In the genomic region with DNA sequence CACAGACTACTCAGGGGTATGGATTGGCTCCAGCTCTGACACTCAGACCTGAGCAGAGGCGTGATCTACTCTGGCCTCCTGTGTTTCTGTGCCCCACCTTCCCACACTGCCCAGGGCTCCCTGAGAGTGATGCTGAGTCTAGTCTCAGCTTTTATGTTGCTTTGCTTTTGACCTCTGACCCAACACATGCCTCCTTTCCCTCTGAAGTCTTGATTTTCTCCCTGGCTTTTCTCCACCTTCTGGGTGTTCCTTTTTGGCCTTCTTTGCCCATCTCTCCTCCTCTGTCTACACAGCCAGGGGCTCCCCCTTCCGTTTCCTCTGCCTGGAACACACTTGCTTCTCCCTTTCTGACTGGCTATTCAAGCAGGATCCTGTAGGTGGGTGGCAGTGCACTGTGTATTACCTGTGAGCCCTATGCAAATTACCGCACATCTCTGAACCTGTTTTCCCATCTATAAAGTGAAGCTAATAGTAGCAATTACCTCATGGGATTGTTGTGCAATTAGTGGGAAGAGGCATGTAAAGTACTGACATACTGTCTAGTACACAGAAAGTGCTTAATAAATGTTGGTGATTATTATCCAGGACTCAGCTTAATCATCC, we compare ENCODE assay signal across 10 cellular contexts. TPM values are rescaled to one million over a fixed set of nuclear protein-coding genes. Genes with fewer than 3 reads are reported as not detected.
DNase-seq lines count a peak whose midpoint lies in the region; ATAC-seq and TF ChIP-seq lines count a peak whose summit lies in the region.
"Had no signal": no experiment of that assay in that cellular context is flagged by ENCODE, and none has a peak within 500 bp of the region (broad histone marks: within the 10 kb centered on the region; RNA-seq: fewer than 3 reads in every experiment).

No MANE protein-coding gene starts in this region.

- H4K20me1 ChIP-seq in SK-N-SH (ENCODE audit: insufficient read depth) = no peaks in the 10 kb centered on the region

- H3K79me2 ChIP-seq in SK-N-SH (ENCODE audit: insufficient read depth) = peaks cover 46% of the 10 kb centered on the region; the same call in 1 of the 2 replicates

- no peak for TF ChIP-seq RAD21 in SK-N-SH (IDR thresholded peaks at IDR 0.05; ENCODE audit: low read length)

- no peak for TF ChIP-seq POLR2A in esophagus squamous epithelium (IDR thresholded peaks at IDR 0.05)
- TF ChIP-seq POLR2A in spleen (IDR thresholded peaks at IDR 0.05) = no peak

- no peaks in the 10 kb centered on the region for H3K27me3 ChIP-seq in SK-N-SH (ENCODE audit: insufficient read depth)
- no peaks in the 10 kb centered on the region for H3K27me3 ChIP-seq in RWPE2 (ENCODE audit: insufficient read depth, poor library complexity, severe bottlenecking)
- H3K27me3 ChIP-seq in esophagus squamous epithelium = no peaks in the 10 kb centered on the region
- no peaks in the 10 kb centered on the region for H3K27me3 ChIP-seq in spleen (replicated peaks in 1 of 7)

- no peaks in the 10 kb centered on the region for H3K9me2 ChIP-seq in SK-N-SH

- H3K4me1 ChIP-seq in SK-N-SH (ENCODE audit: control insufficient read depth in 1 of 2, insufficient read depth in 2 of 2, low read depth in 1 of 2, low read length in 1 of 2) (peaks cover 13 to 18% of the 10 kb centered on the region in 2 experiments; a peak in 3 of 4 replicates), RWPE2 (ENCODE audit: insufficient read depth, poor library complexity, severe bottlenecking) (peaks cover 24% of the 10 kb centered on the region), esophagus squamous epithelium (peaks cover 23 to 45% (median 43%) of the 10 kb centered on the region in 3 donors), spleen (peaks cover 18 to 43% (median 33%) of the 10 kb centered on the region in 6 donors)

- H3K4me3 ChIP-seq in SK-N-SH (ENCODE audit: low read depth in 2 of 2, low read length in 1 of 2) = no peak overlapping the region
- no peak overlapping the region for H3K4me3 ChIP-seq in RWPE2 (ENCODE audit: severe bottlenecking)
- H3K4me3 ChIP-seq in esophagus squamous epithelium = no peak overlapping the region
- H3K4me3 ChIP-seq in spleen = no peak overlapping the region

- H3F3A ChIP-seq in SK-N-SH (replicated peaks; ENCODE audit: insufficient read depth) = peaks cover 17% of the 10 kb centered on the region

- H3K9me3 ChIP-seq in SK-N-SH = no peaks in the 10 kb centered on the region
- no peaks in the 10 kb centered on the region for H3K9me3 ChIP-seq in RWPE2 (ENCODE audit: severe bottlenecking)
- H3K9me3 ChIP-seq in esophagus squamous epithelium = no peaks in the 10 kb centered on the region
- H3K9me3 ChIP-seq in spleen = no peaks in the 10 kb centered on the region

- 89% methylated on average over 3 of the region's 3 CpGs for WGBS in SK-N-SH (ENCODE audit: low lambda C conversion rate)
- 21 to 30% methylated on average over 3 of the region's 3 CpGs for WGBS in esophagus squamous epithelium, 2 donors
- WGBS in spleen, 5 donors = 71 to 88% (median 75%) methylated on average over 3 of the region's 3 CpGs

- POLR2A ChIA-PET in SK-N-SH (lab: Yijun Ruan, JAX) = interaction anchor here (1.4 kb wide), 1 partner anchor 34 kb away, joined by 4 read pairs; no protein-coding TSS in a partner anchor

- peaks cover 0 to 3% of the 10 kb centered on the region in 2 experiments for H3K36me3 ChIP-seq in SK-N-SH (replicated peaks in 1 of 2; ENCODE audit: control insufficient read depth in 1 of 2, insufficient read depth in 2 of 2, low read length in 1 of 2)
- H3K36me3 ChIP-seq in RWPE2 (ENCODE audit: low read depth) = no peaks in the 10 kb centered on the region
- no peaks in the 10 kb centered on the region for H3K36me3 ChIP-seq in esophagus squamous epithelium
- H3K36me3 ChIP-seq in spleen = no peaks in the 10 kb centered on the region

- DNase-seq in SK-N-SH (no peak), RWPE2 (ENCODE audit: low spot score) (no peak), esophagus squamous epithelium (lab: John Stamatoyannopoulos, UW) (no peak), spleen (no peak), OCI-M1 (lab: John Stamatoyannopoulos, UW) (no peak), Kasumi-1 (lab: John Stamatoyannopoulos, UW) (no peak), HPDE6-E6E7 (ENCODE audit: extremely low spot score) (no peak)

- CTCF ChIA-PET in SK-N-SH (lab: Yijun Ruan, JAX) = interaction anchor here (0.7 to 29.6 kb wide), 21 partner anchors 8 to 434 kb away, joined by 3 to 1559 read pairs (median 4); a partner anchor contains a TSS

- no peak overlapping the region for H2AFZ ChIP-seq in SK-N-SH (ENCODE audit: low read depth)

- peak overlapping the region in 1 of 2 experiments; percentile 85; a peak in 2 of 4 replicates for H3K27ac ChIP-seq in SK-N-SH (ENCODE audit: low read depth in 2 of 2, low read length in 1 of 2)
- H3K27ac ChIP-seq in RWPE2 (ENCODE audit: poor library complexity, severe bottlenecking) = peak overlapping the region; percentile 51
- peak overlapping the region; percentile 67 to 92 (median 78) for H3K27ac ChIP-seq in esophagus squamous epithelium
- peak overlapping the region in 5 of 8 donors; percentile 75 to 85 (median 80) for H3K27ac ChIP-seq in spleen
- H3K27ac ChIP-seq: 22Rv1 had no signal

- no peak for TF ChIP-seq EP300 in SK-N-SH (IDR thresholded peaks at IDR 0.05; ENCODE audit: borderline replicate concordance in 1 of 2, low read depth in 1 of 2, low read length in 1 of 2)

- TF ChIP-seq CTCF in SK-N-SH (IDR thresholded peaks at IDR 0.05) (no peak), RWPE2 (IDR thresholded peaks at IDR 0.05; ENCODE audit: poor library complexity, severe bottlenecking) (no peak), esophagus squamous epithelium (IDR thresholded peaks at IDR 0.05) (no peak), spleen (IDR thresholded peaks at IDR 0.05 in 8 of 11, conservative IDR thresholded peaks at IDR 0.05 in 3 of 11) (no peak)

- ATAC-seq in SK-N-SH treated with all-trans-retinoic acid at 6 μM for 48 hours (no peak), RWPE2 (ENCODE audit: low read depth) (peak; percentile 45)

- intact Hi-C loops in esophagus squamous epithelium (cut with DNase I) = loop anchor here (2.0 kb wide), 1 partner anchor 33 kb away; no protein-coding TSS in a partner anchor
- intact Hi-C loops in spleen (cut with DNase I; ENCODE audit: low total_unique reads) = no loop called here

- no peak overlapping the region for H3K9ac ChIP-seq in SK-N-SH

- H3K4me2 ChIP-seq in SK-N-SH = peak overlapping the region; percentile 64; the same call in 1 of the 2 replicates

TF ChIP-seq in SK-N-SH, 30 proteins besides CTCF, POLR2A, EP300 and RAD21 (continues in another document):
- TF ChIP-seq TAF1 (IDR thresholded peaks at IDR 0.05; ENCODE audit: borderline replicate concordance, low read depth, low read length) = no peak
- TF ChIP-seq, protein P1, sequence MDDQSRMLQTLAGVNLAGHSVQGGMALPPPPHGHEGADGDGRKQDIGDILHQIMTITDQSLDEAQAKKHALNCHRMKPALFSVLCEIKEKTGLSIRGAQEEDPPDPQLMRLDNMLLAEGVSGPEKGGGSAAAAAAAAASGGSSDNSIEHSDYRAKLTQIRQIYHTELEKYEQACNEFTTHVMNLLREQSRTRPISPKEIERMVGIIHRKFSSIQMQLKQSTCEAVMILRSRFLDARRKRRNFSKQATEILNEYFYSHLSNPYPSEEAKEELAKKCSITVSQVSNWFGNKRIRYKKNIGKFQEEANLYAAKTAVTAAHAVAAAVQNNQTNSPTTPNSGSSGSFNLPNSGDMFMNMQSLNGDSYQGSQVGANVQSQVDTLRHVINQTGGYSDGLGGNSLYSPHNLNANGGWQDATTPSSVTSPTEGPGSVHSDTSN (IDR thresholded peaks at IDR 0.05) = no peak

TF ChIP-seq in SK-N-SH treated with all-trans-retinoic acid at 6 μM for 48 hours, 23 proteins besides CTCF, POLR2A, EP300 and RAD21 (continues in another document):
- no peak for TF ChIP-seq RARB (CRISPR knock-in tag; IDR thresholded peaks at IDR 0.05)

RNA-seq across cellular contexts. Expression of a gene that starts 13.7 kb away (rescaled TPM):
- polyA plus RNA-seq in SK-N-SH (2012; rRNA removed) = 15.1 and 16.2 TPM in 2 replicates
- 8.7 and 14.2 TPM in 2 replicates for polyA plus RNA-seq in SK-N-SH (2012; cell fraction: cytosol; rRNA removed)
- polyA plus RNA-seq in SK-N-SH (2012; cell fraction: nucleus; rRNA removed) = 23.2 and 26.8 TPM in 2 replicates
- 1 to 10 TPM in 1 of 4 donors, under 1 TPM in 3; 0.15 to 1.4 (median 0.65) TPM for total RNA-seq in esophagus squamous epithelium
- under 1 TPM; 0.26 to 0.76 (median 0.38) TPM for total RNA-seq in spleen
- polyA plus RNA-seq in spleen = under 1 TPM; 0.11 to 0.17 (median 0.16) TPM

RNA-seq across cellular contexts. Expression of a gene that starts 18.5 kb away (rescaled TPM):
- polyA plus RNA-seq in SK-N-SH (2012; rRNA removed) (726 and 983 TPM in 2 replicates), spleen (10 to 100 TPM; 33.9 to 61.1 (median 39.4) TPM)
- polyA plus RNA-seq in SK-N-SH (2012; cell fraction: cytosol; rRNA removed) = 396 and 512 TPM in 2 replicates
- 1,848 and 2,172 TPM in 2 replicates for polyA plus RNA-seq in SK-N-SH (2012; cell fraction: nucleus; rRNA removed)
- total RNA-seq in esophagus squamous epithelium (100 to 1,000 TPM; 322 to 480 (median 403) TPM), spleen (100 to 1,000 TPM in 6 of 7 donors, 10 to 100 TPM in 1; 95.1 to 279 (median 124) TPM)

RNA-seq across cellular contexts. Expression of a gene that starts 35.0 kb away (rescaled TPM):
- not detected in 2 replicates for polyA plus RNA-seq in SK-N-SH (2012; rRNA removed)
- polyA plus RNA-seq in SK-N-SH (2012; cell fraction: cytosol; rRNA removed) = 0.17 TPM in 1 of 2 replicates, not detected in the other
- 0.17 and 0.33 TPM in 2 replicates for polyA plus RNA-seq in SK-N-SH (2012; cell fraction: nucleus; rRNA removed)
- 100 to 1,000 TPM; 190 to 482 (median 272) TPM for total RNA-seq in esophagus squamous epithelium
- total RNA-seq in spleen = under 1 TPM in 2 of 7 donors, not detected in 5; 0.50 to 0.70 TPM
- under 1 TPM; 0.28 to 0.61 (median 0.45) TPM for polyA plus RNA-seq in spleen
- total RNA-seq: myocyte had no signal

RNA-seq across cellular contexts. Expression of a gene that starts 41.4 kb away (rescaled TPM):
- 184 and 230 TPM in 2 replicates for polyA plus RNA-seq in SK-N-SH (2012; rRNA removed)
- polyA plus RNA-seq in SK-N-SH (2012; cell fraction: cytosol; rRNA removed) = 164 and 185 TPM in 2 replicates
- 55.1 and 103 TPM in 2 replicates for polyA plus RNA-seq in SK-N-SH (2012; cell fraction: nucleus; rRNA removed)
- total RNA-seq in esophagus squamous epithelium = 10 to 100 TPM; 41.4 to 67.1 (median 53.3) TPM
- 10 to 100 TPM; 29.5 to 53.3 (median 42.3) TPM for total RNA-seq in spleen
- polyA plus RNA-seq in spleen = 100 to 1,000 TPM in 2 of 3 donors, 10 to 100 TPM in 1; 80.0 to 121 (median 107) TPM

RNA-seq across cellular contexts. Expression of a gene that starts 42.4 kb away (rescaled TPM):
- polyA plus RNA-seq in SK-N-SH (2012; rRNA removed) (37.0 and 45.6 TPM in 2 replicates), spleen (10 to 100 TPM; 11.2 to 18.0 (median 12.2) TPM)
- polyA plus RNA-seq in SK-N-SH (2012; cell fraction: cytosol; rRNA removed) = 24.8 and 32.5 TPM in 2 replicates
- 62.8 and 69.2 TPM in 2 replicates for polyA plus RNA-seq in SK-N-SH (2012; cell fraction: nucleus; rRNA removed)
- total RNA-seq in esophagus squamous epithelium (10 to 100 TPM; 19.7 to 32.7 (median 25.5) TPM), spleen (10 to 100 TPM; 15.7 to 26.4 (median 21.2) TPM)

Comparison
In these comparisons a context has a peak if more than half of its experiments do, and no peak if none do; other contexts are left out.
1. RNA of a gene that starts 35.0 kb away (total RNA-seq): 190 to 482 TPM in esophagus squamous epithelium; 0.50 to 0.70 TPM in spleen; every median in the first group is over 100 times any median in the second.